ENCODE assay signal across 1 cellular context in the genomic region with DNA sequence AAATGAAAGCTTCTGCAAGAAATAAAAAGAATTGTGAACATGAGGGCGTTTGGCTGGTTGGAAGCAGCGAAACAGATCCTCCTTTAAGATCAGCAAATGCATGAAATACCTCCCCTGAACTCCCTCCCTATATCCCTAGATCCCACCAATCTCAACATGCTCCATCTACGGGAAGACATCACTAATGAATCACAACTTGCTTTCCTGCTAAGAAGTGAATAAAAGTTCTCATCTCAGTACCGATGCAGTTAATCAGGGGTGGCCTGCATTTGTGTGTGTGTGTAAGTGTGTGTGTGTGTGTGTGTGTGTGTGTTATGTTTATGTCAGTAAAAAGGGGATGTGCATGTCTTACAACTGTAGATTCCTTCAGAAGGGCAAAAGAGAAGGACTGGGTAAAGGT.
TF ChIP-seq lines count a peak whose summit lies in the region.

No MANE protein-coding gene starts in this region.

TF ChIP-seq in K562, 482 proteins besides CTCF, POLR2A, EP300 and RAD21 (continued from another document):
- TF ChIP-seq, protein P1, sequence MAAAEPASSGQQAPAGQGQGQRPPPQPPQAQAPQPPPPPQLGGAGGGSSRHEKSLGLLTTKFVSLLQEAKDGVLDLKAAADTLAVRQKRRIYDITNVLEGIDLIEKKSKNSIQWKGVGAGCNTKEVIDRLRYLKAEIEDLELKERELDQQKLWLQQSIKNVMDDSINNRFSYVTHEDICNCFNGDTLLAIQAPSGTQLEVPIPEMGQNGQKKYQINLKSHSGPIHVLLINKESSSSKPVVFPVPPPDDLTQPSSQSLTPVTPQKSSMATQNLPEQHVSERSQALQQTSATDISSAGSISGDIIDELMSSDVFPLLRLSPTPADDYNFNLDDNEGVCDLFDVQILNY (CRISPR knock-in tag; IDR thresholded peaks at IDR 0.05), result peak; percentile 79; the same call in 1 of the 2 replicates
- TF ChIP-seq TAF1 (IDR thresholded peaks at IDR 0.05; ENCODE audit: control insufficient read depth, extremely low read depth, insufficient read depth, low read length, severe bottlenecking), result no peak
- TF ChIP-seq, protein P2, sequence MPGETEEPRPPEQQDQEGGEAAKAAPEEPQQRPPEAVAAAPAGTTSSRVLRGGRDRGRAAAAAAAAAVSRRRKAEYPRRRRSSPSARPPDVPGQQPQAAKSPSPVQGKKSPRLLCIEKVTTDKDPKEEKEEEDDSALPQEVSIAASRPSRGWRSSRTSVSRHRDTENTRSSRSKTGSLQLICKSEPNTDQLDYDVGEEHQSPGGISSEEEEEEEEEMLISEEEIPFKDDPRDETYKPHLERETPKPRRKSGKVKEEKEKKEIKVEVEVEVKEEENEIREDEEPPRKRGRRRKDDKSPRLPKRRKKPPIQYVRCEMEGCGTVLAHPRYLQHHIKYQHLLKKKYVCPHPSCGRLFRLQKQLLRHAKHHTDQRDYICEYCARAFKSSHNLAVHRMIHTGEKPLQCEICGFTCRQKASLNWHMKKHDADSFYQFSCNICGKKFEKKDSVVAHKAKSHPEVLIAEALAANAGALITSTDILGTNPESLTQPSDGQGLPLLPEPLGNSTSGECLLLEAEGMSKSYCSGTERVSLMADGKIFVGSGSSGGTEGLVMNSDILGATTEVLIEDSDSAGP (CRISPR knock-in tag; IDR thresholded peaks at IDR 0.05), result 0 out of 2 replicates have a peak, but pooled peaks have one; percentile 44
TF ChIP-seq in K562: peak in this region for 4.
